Comparison of ENCODE assay signal across 2 cellular contexts in the genomic region with DNA sequence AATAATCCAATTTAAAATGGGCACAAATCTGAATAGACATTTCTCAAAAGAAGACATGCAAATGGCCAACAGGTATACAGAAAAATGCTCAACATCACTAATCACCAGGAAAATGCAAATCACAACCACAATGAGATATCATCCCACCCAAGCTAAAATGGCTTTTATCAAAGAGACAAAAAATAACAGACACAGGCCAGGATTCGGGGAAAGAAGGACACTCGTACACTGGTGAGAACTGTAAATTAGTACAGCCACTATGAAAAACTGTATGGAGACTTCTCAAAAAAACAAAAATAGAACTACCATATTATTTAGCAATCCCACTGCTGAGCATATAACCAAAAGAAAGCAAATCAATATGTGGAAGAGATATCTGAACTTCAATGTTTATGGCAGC.
TF ChIP-seq lines count a peak whose summit lies in the region.

No MANE protein-coding gene starts in this region.

TF ChIP-seq in HepG2, 621 proteins besides CTCF, POLR2A, EP300 and RAD21:
- TF ChIP-seq ZNF713 (CRISPR knock-in tag; IDR thresholded peaks at IDR 0.05) (no peak), ZNF644 (CRISPR knock-in tag; IDR thresholded peaks at IDR 0.05; ENCODE audit: low read depth) (no peak), POLR2G (IDR thresholded peaks at IDR 0.05; ENCODE audit: low read depth, low read length) (peak; percentile 64)
TF ChIP-seq in HepG2: peak in this region for 1.

TF ChIP-seq in K562, 482 proteins besides CTCF, POLR2A, EP300 and RAD21:
- TF ChIP-seq MEIS2 (IDR thresholded peaks at IDR 0.05; ENCODE audit: partially characterized antibody) (no peak), ETV5 (CRISPR knock-in tag; IDR thresholded peaks at IDR 0.05; ENCODE audit: low read depth) (no peak), ZNF324 (CRISPR knock-in tag; IDR thresholded peaks at IDR 0.05) (no peak), ZNF263 (CRISPR knock-in tag; IDR thresholded peaks at IDR 0.05; ENCODE audit: borderline replicate concordance) (no peak), TAF9B (IDR thresholded peaks at IDR 0.05; ENCODE audit: partially characterized antibody) (no peak), ZFP36 (IDR thresholded peaks at IDR 0.05; ENCODE audit: low read depth, low read length, partially characterized antibody) (no peak), SP1 (CRISPR knock-in tag; IDR thresholded peaks at IDR 0.05) (no peak), ZNF507 (tag; conservative IDR thresholded peaks at IDR 0.05) (0 out of 2 replicates have a peak, but pooled peaks have one; percentile 10), ZNF41 (CRISPR knock-in tag; conservative IDR thresholded peaks at IDR 0.05) (no peak)
